In genomic region chr1:89022167-89022959, GRCh38 we compare ENCODE assay signal across 1 cellular context.
TF ChIP-seq lines count a peak whose summit lies in the region.

GBP3 (minus strand) TSS chr1:89022866; CDS start chr1:89020721, 2,145 bp downstream.

TF ChIP-seq in HEK293, 187 proteins besides CTCF, POLR2A, EP300 and RAD21 (continued from another document):
- TF ChIP-seq TSHZ1 (tag by site-specific recombination; IDR thresholded peaks at IDR 0.05; ENCODE audit: borderline replicate concordance) (no peak), ZNF785 (tag by site-specific recombination; IDR thresholded peaks at IDR 0.05) (no peak), KLF1 (tag by site-specific recombination; IDR thresholded peaks at IDR 0.05) (no peak), ZNF37A (tag by site-specific recombination; IDR thresholded peaks at IDR 0.05) (no peak), ZNF10 (tag by site-specific recombination; IDR thresholded peaks at IDR 0.05) (no peak), KLF7 (tag by site-specific recombination; IDR thresholded peaks at IDR 0.05; ENCODE audit: borderline replicate concordance) (no peak), ZSCAN5A (tag by site-specific recombination; IDR thresholded peaks at IDR 0.05) (no peak), ZBTB7A (tag by site-specific recombination; IDR thresholded peaks at IDR 0.05; ENCODE audit: low read depth) (no peak), HOXD13 (CRISPR knock-in tag; IDR thresholded peaks at IDR 0.05; ENCODE audit: borderline replicate concordance) (no peak), KLF10 (tag by site-specific recombination; IDR thresholded peaks at IDR 0.05) (no peak), ZNF398 (tag by site-specific recombination; IDR thresholded peaks at IDR 0.05) (no peak), BCL11A (tag by site-specific recombination; IDR thresholded peaks at IDR 0.05; ENCODE audit: low read depth) (no peak)
